Comparison of ENCODE assay signal across 14 cellular contexts in genomic region chr11:85029964-85030363, GRCh38.
DNase-seq lines count a peak whose midpoint lies in the region; ATAC-seq and TF ChIP-seq lines count a peak whose summit lies in the region.
"Had no signal": no experiment of that assay in that cellular context is flagged by ENCODE, and none has a peak within 500 bp of the region (broad histone marks: within the 10 kb centered on the region; RNA-seq: fewer than 3 reads in every experiment).

No MANE protein-coding gene starts in this region.

- H3K4me2 ChIP-seq in IMR-90 (ENCODE audit: low read depth, low read length), result no peak overlapping the region
- H3K4me2 ChIP-seq in PC-3 (ENCODE audit: low read length), result peak overlapping the region; percentile 58

- no peak overlapping the region for H4K5ac ChIP-seq in IMR-90 (ENCODE audit: low read depth, low read length)

- H3K9ac ChIP-seq in IMR-90 (ENCODE audit: low read depth, low read length), result no peak overlapping the region
- H3K9ac ChIP-seq in PC-3 (ENCODE audit: low read length), result no peak overlapping the region

- no peak overlapping the region for H2AK9ac ChIP-seq in IMR-90 (replicated peaks; ENCODE audit: low read depth, low read length, poor library complexity)

- no peak overlapping the region for H2AFZ ChIP-seq in IMR-90 (replicated peaks; ENCODE audit: low read length, poor library complexity)
- no peak overlapping the region for H2AFZ ChIP-seq in PC-3 (ENCODE audit: low read length)

- H3K4ac ChIP-seq in IMR-90 (ENCODE audit: low read depth, low read length), result no peak overlapping the region

- CTCF ChIA-PET in AG04450 (lab: Charles Lee) (no interaction called here), IMR-90 (lab: Yijun Ruan, JAX) (no interaction called here), PC-3 (lab: Charles Lee) (interaction anchor here (0.6 kb wide), 1 partner anchor 182 kb away, joined by 4 read pairs; no protein-coding TSS in a partner anchor)

- no peaks in the 10 kb centered on the region for H3K79me1 ChIP-seq in IMR-90 (ENCODE audit: low read depth in 1 of 2, low read length in 2 of 2)

- intact Hi-C loops in IMR-90 (cut with micrococcal nuclease) (no loop called here), PC-3 (cut with micrococcal nuclease) (loop anchor here (1.0 to 5.0 kb wide), 5 partner anchors 42 to 228 kb away; no protein-coding TSS in a partner anchor), mucosa of descending colon (cut with DNase I, micrococcal nuclease) (no loop called here)

- no peak overlapping the region for H2BK15ac ChIP-seq in IMR-90 (ENCODE audit: low read depth, low read length)

- no peak for TF ChIP-seq RAD21 in IMR-90 (IDR thresholded peaks at IDR 0.05; ENCODE audit: low read length)

- WGBS in IMR-90 (ENCODE audit: extremely low coverage in 2 of 2, insufficient read length in 1 of 2), 2 experiments, result no CpG with 5 or more reads among the region's 4 CpGs

- no peak overlapping the region for H3K23ac ChIP-seq in IMR-90 (ENCODE audit: low read depth, low read length)

- TF ChIP-seq CTCF in AG04450 (IDR thresholded peaks at IDR 0.05; ENCODE audit: low read depth, low read length), result no peak
- TF ChIP-seq CTCF in IMR-90 (conservative IDR thresholded peaks at IDR 0.05; ENCODE audit: low read depth, low read length), result no peak
- no peak for TF ChIP-seq CTCF in PC-3 (conservative IDR thresholded peaks at IDR 0.05; ENCODE audit: low read depth, low read length)
- TF ChIP-seq CTCF in fibroblast of mammary gland (conservative IDR thresholded peaks at IDR 0.05; ENCODE audit: control insufficient read depth, insufficient read depth, low read depth, low read length), result no peak
- TF ChIP-seq CTCF in mucosa of descending colon (IDR thresholded peaks at IDR 0.05), result no peak

- 0 out of 2 replicates have a peak, but pooled peaks cover 4% of the 10 kb centered on the region for H3K9me2 ChIP-seq in PC-3 (replicated peaks; ENCODE audit: low read length)

- no peak overlapping the region for H2AK5ac ChIP-seq in IMR-90 (ENCODE audit: low read depth, low read length)

- H3K36me3 ChIP-seq in IMR-90 (ENCODE audit: control insufficient read depth, insufficient read depth, low read length), result no peaks in the 10 kb centered on the region
- no peaks in the 10 kb centered on the region for H3K36me3 ChIP-seq in PC-3 (ENCODE audit: low read depth, low read length)
- H3K36me3 ChIP-seq in mucosa of descending colon (ENCODE audit: low read depth), result no peaks in the 10 kb centered on the region

- H3F3A ChIP-seq in PC-3 (ENCODE audit: low read length, unreplicated experiment), result no peaks in the 10 kb centered on the region

- no peak overlapping the region for H3K14ac ChIP-seq in IMR-90 (replicated peaks; ENCODE audit: low read depth, low read length)

- no peaks in the 10 kb centered on the region for H3K9me1 ChIP-seq in IMR-90 (ENCODE audit: insufficient read depth, low read length)

- no peaks in the 10 kb centered on the region for H4K20me1 ChIP-seq in IMR-90 (ENCODE audit: insufficient read depth, low read length)
- no peaks in the 10 kb centered on the region for H4K20me1 ChIP-seq in PC-3 (ENCODE audit: low read length)

- DNase-seq in AG04450 (ENCODE audit: low read depth, low spot score) (peak; percentile 46), IMR-90 (peak; percentile 60), PC-3 (peak; percentile 97), fibroblast of mammary gland (ENCODE audit: low read depth) (peak; percentile 74), mucosa of descending colon (no peak), T-helper 9 cell (no peak)
- DNase-seq in stimulated activated CD4-positive, alpha-beta T cell treated with anti-CD3 and anti-CD28 coated beads, Interleukin-4, amount 100 ng/mL, for 24 hours, result no peak
- DNase-seq: activated naive CD8-positive, alpha-beta T cell treated with anti-CD3 and anti-CD28 coated beads, Interleukin-2, amount 10 ng/mL, durations not matched to agents 7 days and 5 days; AML-193; islet precursor cell; Kasumi-1; NCI-H446; stimulated activated naive CD8-positive, alpha-beta T cell treated with anti-CD3 and anti-CD28 coated beads, Interleukin-15, Interleukin-2, amounts not matched to agents 100 U/mL and 50 U/mL, for 24 hours had no signal

- no peak overlapping the region for H3K27ac ChIP-seq in AG04450 (ENCODE audit: low read depth, low read length)
- H3K27ac ChIP-seq in IMR-90 (ENCODE audit: insufficient read depth, low read length), result no peak overlapping the region
- peak overlapping the region; percentile 45 for H3K27ac ChIP-seq in PC-3 (ENCODE audit: low read length)

- BruUV-seq in IMR-90 (replicated peaks; lab: Mats Ljungman, UMichigan) (no TSS peak), PC-3 (replicated peaks; lab: Mats Ljungman, UMichigan) (no TSS peak)

- no peak overlapping the region for H2BK5ac ChIP-seq in IMR-90 (ENCODE audit: low read depth, low read length, poor library complexity, severe bottlenecking)

- in situ Hi-C loops in IMR-90 (cut with MboI; ENCODE audit: low sequenced_read_pairs), result no loop called here

- POLR2A ChIA-PET in AG04450 (lab: Yijun Ruan, JAX) (no interaction called here), IMR-90 (lab: Charles Lee; ENCODE audit: unreplicated experiment) (no interaction called here), PC-3 (lab: Charles Lee; ENCODE audit: unreplicated experiment) (no interaction called here)

- no peak for TF ChIP-seq POLR2A in IMR-90 (IDR thresholded peaks at IDR 0.05; ENCODE audit: low read depth, low read length)

- peak; percentile 79 for ATAC-seq in IMR-90 (ENCODE audit: low read depth)
- peak; percentile 93 for ATAC-seq in PC-3
- no peak for ATAC-seq in mucosa of descending colon
- ATAC-seq in HG03469 (IDR thresholded peaks at IDR 0.05; ENCODE audit: unreplicated experiment), result no peak
- ATAC-seq: stimulated activated naive CD8-positive, alpha-beta T cell treated with anti-CD3 and anti-CD28 coated beads, Interleukin-15, Interleukin-2, amounts not matched to agents 100 U/mL and 50 U/mL, for 24 hours had no signal

- dilution Hi-C loops in IMR-90 (cut with HindIII; ENCODE audit: low sequenced_read_pairs, unreplicated experiment), result no loop called here

- no peak overlapping the region for H4K91ac ChIP-seq in IMR-90 (ENCODE audit: insufficient read depth, low read depth, low read length)

- H3K4me1 ChIP-seq in IMR-90 (ENCODE audit: control insufficient read depth, insufficient read depth, low read length) (no peaks in the 10 kb centered on the region), PC-3 (ENCODE audit: insufficient read depth, low read length) (peaks cover 13% of the 10 kb centered on the region), mucosa of descending colon (ENCODE audit: low read depth) (no peaks in the 10 kb centered on the region)

- H3K4me3 ChIP-seq in AG04450 (ENCODE audit: low read depth, low read length) (no peak overlapping the region), IMR-90 (ENCODE audit: insufficient read depth, low read depth, low read length) (no peak overlapping the region), PC-3 (ENCODE audit: low read length) (0 out of 2 replicates have a peak overlapping the region, but pooled peaks have one; percentile 11), fibroblast of mammary gland (ENCODE audit: control insufficient read depth, low read depth, low read length) (no peak overlapping the region), mucosa of descending colon (no peak overlapping the region)

- no peaks in the 10 kb centered on the region for H3K27me3 ChIP-seq in AG04450 (ENCODE audit: control insufficient read depth, insufficient read depth, low read length)
- H3K27me3 ChIP-seq in IMR-90 (ENCODE audit: control insufficient read depth, insufficient read depth, low read length), result no peaks in the 10 kb centered on the region
- H3K27me3 ChIP-seq in PC-3 (ENCODE audit: low read length), result 0 out of 2 replicates have a peak, but pooled peaks cover 2% of the 10 kb centered on the region

- H3K9me3 ChIP-seq in AG04450 (ENCODE audit: control insufficient read depth, insufficient read depth, low read length) (peaks cover 14% of the 10 kb centered on the region), IMR-90 (ENCODE audit: control insufficient read depth, insufficient read depth, low read length) (peaks cover 5% of the 10 kb centered on the region; the same call in 1 of the 2 replicates), PC-3 (ENCODE audit: low read length) (no peaks in the 10 kb centered on the region), mucosa of descending colon (no peaks in the 10 kb centered on the region)

- no peak overlapping the region for H2BK120ac ChIP-seq in IMR-90 (ENCODE audit: low read depth, low read length)

- H3K56ac ChIP-seq in IMR-90 (ENCODE audit: extremely low read depth, insufficient read depth, low read length), result no peak overlapping the region

- H3K79me2 ChIP-seq in PC-3 (ENCODE audit: low read length), result no peaks in the 10 kb centered on the region

- no peak overlapping the region for H3K18ac ChIP-seq in IMR-90 (ENCODE audit: low read depth, low read length)

- no peak overlapping the region for H4K8ac ChIP-seq in IMR-90 (ENCODE audit: low read depth in 2 of 2, low read length in 2 of 2)

- no peak overlapping the region for H2BK20ac ChIP-seq in IMR-90 (ENCODE audit: low read depth, low read length)

TF ChIP-seq in IMR-90, 13 proteins besides CTCF, POLR2A, EP300 and RAD21 (continues in another document):
- TF ChIP-seq MAZ (IDR thresholded peaks at IDR 0.05; ENCODE audit: borderline replicate concordance, low read depth, low read length), result no peak
- no peak for TF ChIP-seq RFX5 (IDR thresholded peaks at IDR 0.05; ENCODE audit: low read depth, low read length)
- TF ChIP-seq SMC3 (IDR thresholded peaks at IDR 0.05; ENCODE audit: low read depth, low read length), result no peak
- TF ChIP-seq, protein P1, sequence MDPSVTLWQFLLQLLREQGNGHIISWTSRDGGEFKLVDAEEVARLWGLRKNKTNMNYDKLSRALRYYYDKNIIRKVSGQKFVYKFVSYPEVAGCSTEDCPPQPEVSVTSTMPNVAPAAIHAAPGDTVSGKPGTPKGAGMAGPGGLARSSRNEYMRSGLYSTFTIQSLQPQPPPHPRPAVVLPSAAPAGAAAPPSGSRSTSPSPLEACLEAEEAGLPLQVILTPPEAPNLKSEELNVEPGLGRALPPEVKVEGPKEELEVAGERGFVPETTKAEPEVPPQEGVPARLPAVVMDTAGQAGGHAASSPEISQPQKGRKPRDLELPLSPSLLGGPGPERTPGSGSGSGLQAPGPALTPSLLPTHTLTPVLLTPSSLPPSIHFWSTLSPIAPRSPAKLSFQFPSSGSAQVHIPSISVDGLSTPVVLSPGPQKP (IDR thresholded peaks at IDR 0.05; ENCODE audit: borderline replicate concordance, low read depth, low read length), result no peak
- TF ChIP-seq, protein P2, sequence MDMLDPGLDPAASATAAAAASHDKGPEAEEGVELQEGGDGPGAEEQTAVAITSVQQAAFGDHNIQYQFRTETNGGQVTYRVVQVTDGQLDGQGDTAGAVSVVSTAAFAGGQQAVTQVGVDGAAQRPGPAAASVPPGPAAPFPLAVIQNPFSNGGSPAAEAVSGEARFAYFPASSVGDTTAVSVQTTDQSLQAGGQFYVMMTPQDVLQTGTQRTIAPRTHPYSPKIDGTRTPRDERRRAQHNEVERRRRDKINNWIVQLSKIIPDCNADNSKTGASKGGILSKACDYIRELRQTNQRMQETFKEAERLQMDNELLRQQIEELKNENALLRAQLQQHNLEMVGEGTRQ (IDR thresholded peaks at IDR 0.05; ENCODE audit: low read depth, low read length), result no peak
- peak; percentile 68 for TF ChIP-seq CEBPB (IDR thresholded peaks at IDR 0.05; ENCODE audit: low read depth, low read length)
- peak; percentile 55; the same call in 1 of the 2 replicates for TF ChIP-seq FOS (IDR thresholded peaks at IDR 0.05; ENCODE audit: low read depth, low read length)

Comparison
In these comparisons a context has a peak if more than half of its experiments do, and no peak if none do; other contexts are left out.
1. DNase-seq: peak in AG04450 (single experiment), IMR-90 (single experiment), PC-3 (single experiment) and fibroblast of mammary gland (single experiment); none in mucosa of descending colon (0 of 3), stimulated activated CD4-positive, alpha-beta T cell treated with anti-CD3 and anti-CD28 coated beads, Interleukin-4, amount 100 ng/mL, for 24 hours (single experiment) and T-helper 9 cell (single experiment).
2. ATAC-seq: peak in IMR-90 (single experiment) and PC-3 (single experiment); none in mucosa of descending colon (single experiment) and HG03469 (single experiment).